6 cellular contexts compared by ENCODE assay signal in genomic region chr14:106145746-106146145, GRCh38.
DNase-seq lines count a peak whose midpoint lies in the region; ATAC-seq, FAIRE-seq and TF ChIP-seq lines count a peak whose summit lies in the region.
"Not testable (repeated sequence)": the region's sequence is repeated elsewhere in the genome, so short reads cannot be mapped to it uniquely, and the experiment has no call there.

No MANE protein-coding gene starts in this region.

- CTCF ChIA-PET in GM12878 (lab: Yijun Ruan, JAX): interaction anchor here (1.3 to 1.5 kb wide), 2 partner anchors 16 to 24 kb away, joined by 3 to 5 read pairs; no protein-coding TSS in a partner anchor

- peak overlapping the region; percentile 88 for H3K27ac ChIP-seq in DND-41 (ENCODE audit: low read length)
- not testable (repeated sequence) for H3K27ac ChIP-seq in GM12878 (ENCODE audit: control insufficient read depth, insufficient read depth)

- peak overlapping the region in 1 of 2 experiments; percentile 53; a peak in 2 of 4 replicates for H3K4me3 ChIP-seq in DND-41 (ENCODE audit: low read depth in 1 of 2, low read length in 2 of 2)
- not testable (repeated sequence) for H3K4me3 ChIP-seq in GM12878

- peaks cover 61% of the 10 kb centered on the region for H3K79me2 ChIP-seq in DND-41 (ENCODE audit: insufficient read depth, low read length)
- not testable (repeated sequence) for H3K79me2 ChIP-seq in GM12878 (ENCODE audit: control insufficient read depth, insufficient read depth, low read length)

- intact Hi-C loops in activated CD4-positive, alpha-beta T cell treated with anti-CD3 and anti-CD28 coated beads, Interleukin-2, amount 10 ng/mL, durations not matched to agents 24 days and 14 days (cut with micrococcal nuclease); GM12878 (cut with micrococcal nuclease; ENCODE audit: unreplicated experiment): not testable (repeated sequence)

- peaks cover 85% of the 10 kb centered on the region for H3K4me1 ChIP-seq in DND-41 (ENCODE audit: insufficient read depth, low read length)
- not testable (repeated sequence) for H3K4me1 ChIP-seq in GM12878 (ENCODE audit: control insufficient read depth, insufficient read depth, low read length)

- H4K20me1 ChIP-seq in DND-41 (ENCODE audit: insufficient read depth, low read length); GM12878 (ENCODE audit: control insufficient read depth, insufficient read depth): not testable (repeated sequence)

- TF ChIP-seq POLR2A in GM12878 (IDR thresholded peaks at IDR 0.05; ENCODE audit: low read depth, low read length): not testable (repeated sequence)

- TF ChIP-seq RAD21 in GM12878 (IDR thresholded peaks at IDR 0.05; ENCODE audit: insufficient read depth, low read depth, low read length): not testable (repeated sequence)

- peaks cover 22% of the 10 kb centered on the region for H3K36me3 ChIP-seq in DND-41 (ENCODE audit: insufficient read depth, low read length)
- H3K36me3 ChIP-seq in GM12878 (ENCODE audit: control insufficient read depth in 2 of 2, insufficient read depth in 2 of 2, low read length in 1 of 2): not testable (repeated sequence)

- peaks cover 15% of the 10 kb centered on the region for H3K4me1 Mint-ChIP-seq in activated CD4-positive, alpha-beta T cell treated with anti-CD3 and anti-CD28 coated beads, Interleukin-2, amount 10 ng/mL, durations not matched to agents 24 days and 14 days
- H3K4me1 Mint-ChIP-seq in natural killer cell treated with Interleukin-12 subunit alpha and Interleukin-12 subunit beta and Interleukin-15 and Interleukin-18, amount 100 ng/mL, for 72 hours (ENCODE audit: low read depth in 2 of 2): peaks cover 20 to 27% of the 10 kb centered on the region in 2 donors

- H3K27me3 Mint-ChIP-seq in activated CD4-positive, alpha-beta T cell treated with anti-CD3 and anti-CD28 coated beads, Interleukin-2, amount 10 ng/mL, durations not matched to agents 24 days and 14 days: peaks cover 26% of the 10 kb centered on the region
- H3K27me3 Mint-ChIP-seq in natural killer cell treated with Interleukin-12 subunit alpha and Interleukin-12 subunit beta and Interleukin-15 and Interleukin-18, amount 100 ng/mL, for 72 hours: peaks cover 6 to 11% of the 10 kb centered on the region in 2 donors

- not testable (repeated sequence) for H3K9me3 ChIP-seq in DND-41 (ENCODE audit: insufficient read depth, low read length, severe bottlenecking); GM12878 (replicated peaks; ENCODE audit: control insufficient read depth, insufficient read depth, low read length)

- TF ChIP-seq EP300 in GM12878 (IDR thresholded peaks at IDR 0.05; ENCODE audit: borderline replicate concordance in 1 of 2, control insufficient read depth in 1 of 2, low read depth in 2 of 2, low read length in 2 of 2): not testable (repeated sequence)

- not testable (repeated sequence) for H3K4me3 Mint-ChIP-seq in activated CD4-positive, alpha-beta T cell treated with anti-CD3 and anti-CD28 coated beads, Interleukin-2, amount 10 ng/mL, durations not matched to agents 24 days and 14 days
- H3K4me3 Mint-ChIP-seq in natural killer cell treated with Interleukin-12 subunit alpha and Interleukin-12 subunit beta and Interleukin-15 and Interleukin-18, amount 100 ng/mL, for 72 hours: peak overlapping the region; percentile 31

- 0 out of 2 replicates have a peak overlapping the region, but pooled peaks have one; percentile 45 for H2AFZ ChIP-seq in DND-41 (ENCODE audit: low read depth, low read length)
- not testable (repeated sequence) for H2AFZ ChIP-seq in GM12878 (ENCODE audit: control insufficient read depth, low read depth, low read length)

- peak; percentile 82 for DNase-seq in DND-41
- DNase-seq in NK-92 treated with Interleukin-12 subunit alpha and Interleukin-12 subunit beta, amount 100 ng/mL, for 24 hours (lab: John Stamatoyannopoulos, UW): peak; percentile 33
- peak; percentile 54 for DNase-seq in activated CD4-positive, alpha-beta T cell treated with anti-CD3 and anti-CD28 coated beads, Interleukin-2, amount 10 ng/mL, durations not matched to agents 24 days and 14 days
- peak; percentile 38 for DNase-seq in activated gamma-delta T cell treated with Interleukin-2 at 50 U/mL for 16 hours
- not testable (repeated sequence) for DNase-seq in GM12878 (ENCODE audit: low read depth, low spot score)
- peak; percentile 67 for DNase-seq in natural killer cell treated with Interleukin-12 subunit alpha and Interleukin-12 subunit beta and Interleukin-15 and Interleukin-18, amount 100 ng/mL, for 72 hours (ENCODE audit: low spot score)

- not testable (repeated sequence) for H3K27ac Mint-ChIP-seq in activated CD4-positive, alpha-beta T cell treated with anti-CD3 and anti-CD28 coated beads, Interleukin-2, amount 10 ng/mL, durations not matched to agents 24 days and 14 days
- peak overlapping the region; percentile 36 to 66 for H3K27ac Mint-ChIP-seq in natural killer cell treated with Interleukin-12 subunit alpha and Interleukin-12 subunit beta and Interleukin-15 and Interleukin-18, amount 100 ng/mL, for 72 hours

- H3K36me3 Mint-ChIP-seq in activated CD4-positive, alpha-beta T cell treated with anti-CD3 and anti-CD28 coated beads, Interleukin-2, amount 10 ng/mL, durations not matched to agents 24 days and 14 days (ENCODE audit: low read depth); natural killer cell treated with Interleukin-12 subunit alpha and Interleukin-12 subunit beta and Interleukin-15 and Interleukin-18, amount 100 ng/mL, for 72 hours: not testable (repeated sequence)

- H3K27me3 ChIP-seq in DND-41 (ENCODE audit: insufficient read depth, low read length, poor library complexity); GM12878 (replicated peaks in 1 of 2; ENCODE audit: control insufficient read depth in 2 of 2, insufficient read depth in 2 of 2, low read length in 1 of 2): not testable (repeated sequence)

- peak overlapping the region; percentile 65 for H3K9ac ChIP-seq in DND-41 (ENCODE audit: low read depth, low read length)
- H3K9ac ChIP-seq in GM12878 (ENCODE audit: control insufficient read depth, insufficient read depth, low read length): not testable (repeated sequence)

- peak overlapping the region; percentile 57 for H3K4me2 ChIP-seq in DND-41 (ENCODE audit: insufficient read depth, low read length)
- H3K4me2 ChIP-seq in GM12878 (ENCODE audit: control insufficient read depth, insufficient read depth): not testable (repeated sequence)

- H3K9me3 Mint-ChIP-seq in activated CD4-positive, alpha-beta T cell treated with anti-CD3 and anti-CD28 coated beads, Interleukin-2, amount 10 ng/mL, durations not matched to agents 24 days and 14 days; natural killer cell treated with Interleukin-12 subunit alpha and Interleukin-12 subunit beta and Interleukin-15 and Interleukin-18, amount 100 ng/mL, for 72 hours: not testable (repeated sequence)

- RAD21 ChIA-PET in GM12878 (lab: Charles Lee; ENCODE audit: unreplicated experiment): not testable (repeated sequence)

- not testable (repeated sequence) for TF ChIP-seq CTCF in DND-41 (IDR thresholded peaks at IDR 0.05; ENCODE audit: borderline replicate concordance, extremely low read depth, low read length, poor library complexity, severe bottlenecking); GM12878 (IDR thresholded peaks at IDR 0.05 in 2 of 3, conservative IDR thresholded peaks at IDR 0.05 in 1 of 3; ENCODE audit: control insufficient read depth in 2 of 3, extremely low read depth in 1 of 3, insufficient read depth in 1 of 3, low read depth in 3 of 3, low read length in 3 of 3)

- 21% methylated on average over 7 of the region's 7 CpGs for WGBS in GM12878 (ENCODE audit: insufficient coverage, insufficient replicate concordance, low lambda C conversion rate, missing lambda C conversion rate)

- BruUV-seq in GM12878 (replicated peaks; lab: Mats Ljungman, UMichigan): not testable (repeated sequence)

- peak; percentile 73 for ATAC-seq in DND-41 (ENCODE audit: insufficient read depth, low read depth)
- not testable (repeated sequence) for ATAC-seq in GM12878; natural killer cell treated with Interleukin-12 subunit alpha and Interleukin-12 subunit beta and Interleukin-15 and Interleukin-18, amount 100 ng/mL, for 72 hours

- in situ Hi-C loops in GM12878 (cut with MboI): loop anchor here (25.0 kb wide), 1 partner anchor 483 kb away; no protein-coding TSS in a partner anchor

- FAIRE-seq in GM12878 (lab: Jason Lieb, UNC): not testable (repeated sequence)

- POLR2A ChIA-PET in GM12878 (lab: Charles Lee): not testable (repeated sequence)

- SMC1A ChIA-PET in GM12878 (lab: Charles Lee; ENCODE audit: uncharacterized antibody, unreplicated experiment): not testable (repeated sequence)

TF ChIP-seq in GM12878, 131 proteins besides CTCF, POLR2A, EP300 and RAD21:
- peak; percentile 45 for TF ChIP-seq MEF2B (IDR thresholded peaks at IDR 0.05; ENCODE audit: partially characterized antibody, poor library complexity, severe bottlenecking)
